ENCODE assay signal across 8 cellular contexts in the genomic region with DNA sequence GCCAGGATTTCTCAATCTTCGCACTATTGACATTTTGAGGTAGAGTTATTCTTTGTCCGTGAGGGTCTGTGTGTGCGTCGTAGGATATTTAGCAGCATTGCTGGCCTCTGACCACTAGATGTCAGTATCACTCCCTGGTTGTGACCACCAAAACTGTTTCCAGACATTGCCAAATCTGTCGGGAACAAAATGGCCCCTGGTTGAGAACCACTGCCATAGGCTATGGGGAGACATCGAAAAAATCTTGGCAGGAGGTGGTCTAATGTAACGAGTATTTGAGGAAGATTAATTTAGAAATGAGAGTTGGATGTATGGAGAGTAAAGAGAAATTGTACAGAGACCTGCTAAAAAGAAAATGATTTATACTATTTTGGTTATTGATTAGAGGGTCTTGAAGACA.
DNase-seq lines count a peak whose midpoint lies in the region; ATAC-seq, FAIRE-seq and TF ChIP-seq lines count a peak whose summit lies in the region.

No MANE protein-coding gene starts in this region.

- H3K9me2 ChIP-seq in Loucy (replicated peaks; ENCODE audit: low read depth, low read length), result no peaks in the 10 kb centered on the region
- no peaks in the 10 kb centered on the region for H3K9me2 ChIP-seq in SK-N-SH

- BruUV-seq in MCF 10A (replicated peaks; lab: Mats Ljungman, UMichigan), result no TSS peak

- H3K4me3 ChIP-seq in AG04449 (ENCODE audit: low read depth, low read length) (no peak overlapping the region), Loucy (ENCODE audit: low read length, poor library complexity, severe bottlenecking) (no peak overlapping the region), SK-N-SH (ENCODE audit: low read depth in 2 of 2, low read length in 1 of 2) (0 out of 4 replicates have a peak overlapping the region, but pooled peaks of 1 of the 2 experiments have one; percentile 0), spleen (peak overlapping the region in 1 of 8 donors; percentile 1)

- H3K9ac ChIP-seq in Loucy (ENCODE audit: low read depth, low read length, poor library complexity, severe bottlenecking) (no peak overlapping the region), SK-N-SH (no peak overlapping the region)

- H3K4me1 Mint-ChIP-seq in MCF 10A (ENCODE audit: insufficient read depth, unreplicated experiment), result peaks cover 5% of the 10 kb centered on the region
- peaks cover 6 to 28% of the 10 kb centered on the region in 2 donors for H3K4me1 Mint-ChIP-seq in immature natural killer cell

- TF ChIP-seq CTCF in AG04449 (IDR thresholded peaks at IDR 0.05; ENCODE audit: insufficient read depth, low read length, missing control alignments) (peak; percentile 60), Loucy (conservative IDR thresholded peaks at IDR 0.05; ENCODE audit: low read length) (peak; percentile 70), SK-N-SH (IDR thresholded peaks at IDR 0.05) (peak; percentile 93), MCF 10A (IDR thresholded peaks at IDR 0.05; ENCODE audit: unreplicated experiment) (peak; percentile 61), spleen (IDR thresholded peaks at IDR 0.05 in 8 of 11, conservative IDR thresholded peaks at IDR 0.05 in 3 of 11) (peak in 10 of 11 experiments; percentile 28 to 83 (median 68))

- peak; percentile 99 for FAIRE-seq in GM12891 (lab: Jason Lieb, UNC)

- H3K4me1 ChIP-seq in Loucy (ENCODE audit: insufficient read depth, low read length, poor library complexity, severe bottlenecking), result no peaks in the 10 kb centered on the region
- no peaks in the 10 kb centered on the region for H3K4me1 ChIP-seq in SK-N-SH (ENCODE audit: control insufficient read depth in 1 of 2, insufficient read depth in 2 of 2, low read depth in 1 of 2, low read length in 1 of 2)
- H3K4me1 ChIP-seq in spleen, result peaks cover 0 to 13% (median 2%) of the 10 kb centered on the region in 6 donors

- H3K9me3 ChIP-seq in Loucy (ENCODE audit: insufficient read depth, low read depth, low read length), result no peaks in the 10 kb centered on the region
- H3K9me3 ChIP-seq in SK-N-SH, result no peaks in the 10 kb centered on the region
- no peaks in the 10 kb centered on the region for H3K9me3 ChIP-seq in spleen

- peak; percentile 81 for TF ChIP-seq RAD21 in SK-N-SH (IDR thresholded peaks at IDR 0.05; ENCODE audit: low read length)

- no peak for DNase-seq in AG04449 (ENCODE audit: low read depth, low spot score)
- no peak for DNase-seq in GM12891 (ENCODE audit: insufficient read length, low spot score)
- DNase-seq in SK-N-SH, result peak; percentile 44
- DNase-seq in MCF 10A (ENCODE audit: unreplicated experiment), result peak; percentile 73
- peak; percentile 28 to 37 (median 35) for DNase-seq in immature natural killer cell
- DNase-seq in spleen, result no peak

- H3K9me3 Mint-ChIP-seq in MCF 10A (ENCODE audit: unreplicated experiment) (no peaks in the 10 kb centered on the region), immature natural killer cell (no peaks in the 10 kb centered on the region)

- H3K36me3 Mint-ChIP-seq in MCF 10A (ENCODE audit: insufficient read depth, unreplicated experiment) (no peaks in the 10 kb centered on the region), immature natural killer cell (peaks cover 0 to 10% (median 0%) of the 10 kb centered on the region in 3 donors)

- H3K27ac Mint-ChIP-seq in MCF 10A (ENCODE audit: low read depth, unreplicated experiment), result no peak overlapping the region
- H3K27ac Mint-ChIP-seq in immature natural killer cell, result peak overlapping the region; percentile 48 to 86 (median 74)

- peak overlapping the region; percentile 8 for H3K4me3 Mint-ChIP-seq in MCF 10A (ENCODE audit: unreplicated experiment)
- H3K4me3 Mint-ChIP-seq in immature natural killer cell, result no peak overlapping the region

- TF ChIP-seq POLR2A in GM12891 (IDR thresholded peaks at IDR 0.05; ENCODE audit: low read depth, low read length) (no peak), spleen (IDR thresholded peaks at IDR 0.05) (no peak)

- ATAC-seq in GM21515 (IDR thresholded peaks at IDR 0.05; ENCODE audit: unreplicated experiment), result no peak

- H3K27me3 ChIP-seq in Loucy (ENCODE audit: insufficient read depth, low read length, poor library complexity, severe bottlenecking), result no peaks in the 10 kb centered on the region
- H3K27me3 ChIP-seq in SK-N-SH (ENCODE audit: insufficient read depth), result peaks cover 4% of the 10 kb centered on the region; the same call in 1 of the 2 replicates
- no peaks in the 10 kb centered on the region for H3K27me3 ChIP-seq in spleen (replicated peaks in 1 of 7)

- H3K79me2 ChIP-seq in Loucy (ENCODE audit: insufficient read depth, low read length) (no peaks in the 10 kb centered on the region), SK-N-SH (ENCODE audit: insufficient read depth) (no peaks in the 10 kb centered on the region)

- H3K27me3 Mint-ChIP-seq in MCF 10A (ENCODE audit: insufficient read depth, unreplicated experiment) (no peaks in the 10 kb centered on the region), immature natural killer cell (ENCODE audit: low read depth in 3 of 3) (peaks cover 0 to 9% (median 5%) of the 10 kb centered on the region in 3 donors)

- TF ChIP-seq EP300 in SK-N-SH (IDR thresholded peaks at IDR 0.05; ENCODE audit: borderline replicate concordance in 1 of 2, low read depth in 1 of 2, low read length in 1 of 2), result no peak

- intact Hi-C loops in MCF 10A (cut with micrococcal nuclease), result loop anchor here (1.0 to 5.0 kb wide), 3 partner anchors 41 to 607 kb away; no protein-coding TSS in a partner anchor
- intact Hi-C loops in spleen (cut with DNase I; ENCODE audit: low total_unique reads), result no loop called here

- H3K36me3 ChIP-seq in Loucy (ENCODE audit: insufficient read depth, low read length) (peaks cover 17% of the 10 kb centered on the region; the same call in 1 of the 2 replicates), SK-N-SH (replicated peaks in 1 of 2; ENCODE audit: control insufficient read depth in 1 of 2, insufficient read depth in 2 of 2, low read length in 1 of 2) (peaks cover 0 to 14% of the 10 kb centered on the region in 2 experiments), spleen (peaks cover 0 to 66% (median 15%) of the 10 kb centered on the region in 6 donors)

- POLR2A ChIA-PET in AG04449 (lab: Yijun Ruan, JAX) (no interaction called here), SK-N-SH (lab: Yijun Ruan, JAX) (no interaction called here), MCF 10A (lab: Yijun Ruan, JAX) (no interaction called here)

- H3K4me2 ChIP-seq in Loucy (ENCODE audit: low read depth, low read length, poor library complexity, severe bottlenecking) (no peak overlapping the region), SK-N-SH (no peak overlapping the region)

- H3K27ac ChIP-seq in SK-N-SH (ENCODE audit: low read depth in 2 of 2, low read length in 1 of 2) (no peak overlapping the region), spleen (no peak overlapping the region)

- H3F3A ChIP-seq in Loucy (ENCODE audit: low read depth), result no peaks in the 10 kb centered on the region
- no peaks in the 10 kb centered on the region for H3F3A ChIP-seq in SK-N-SH (replicated peaks; ENCODE audit: insufficient read depth)

- CTCF ChIA-PET in AG04449 (lab: Yijun Ruan, JAX) (interaction anchor here (1.6 kb wide), 1 partner anchor 144 kb away, joined by 7 read pairs; no protein-coding TSS in a partner anchor), SK-N-SH (lab: Yijun Ruan, JAX) (no interaction called here), MCF 10A (lab: Yijun Ruan, JAX) (interaction anchor here (1.3 to 1.5 kb wide), 2 partner anchors 10 to 203 kb away, joined by 5 to 6 read pairs; no protein-coding TSS in a partner anchor)

- H4K20me1 ChIP-seq in Loucy (ENCODE audit: insufficient read depth, low read length, poor library complexity, severe bottlenecking) (no peaks in the 10 kb centered on the region), SK-N-SH (ENCODE audit: insufficient read depth) (no peaks in the 10 kb centered on the region)

- 16% methylated on average over 7 of the region's 7 CpGs for WGBS in SK-N-SH (ENCODE audit: low lambda C conversion rate)
- WGBS in spleen, 5 donors, result 19 to 33% (median 22%) methylated on average over 7 of the region's 7 CpGs

- H2AFZ ChIP-seq in Loucy (ENCODE audit: low read length), result no peak overlapping the region
- peak overlapping the region; percentile 42; the same call in 1 of the 2 replicates for H2AFZ ChIP-seq in SK-N-SH (ENCODE audit: low read depth)

TF ChIP-seq in GM12891, 5 proteins besides CTCF, POLR2A, EP300 and RAD21:
- TF ChIP-seq TAF1 (IDR thresholded peaks at IDR 0.05; ENCODE audit: low read depth, low read length) (no peak), POU2F2 (IDR thresholded peaks at IDR 0.05; ENCODE audit: low read depth, low read length) (no peak), PAX5 (IDR thresholded peaks at IDR 0.05; ENCODE audit: insufficient read depth, low read length, severe bottlenecking) (no peak), POLR2AphosphoS5 (IDR thresholded peaks at IDR 0.05; ENCODE audit: low read depth, low read length) (no peak), SPI1 (IDR thresholded peaks at IDR 0.05; ENCODE audit: low read depth, low read length) (no peak)

TF ChIP-seq in SK-N-SH, 30 proteins besides CTCF, POLR2A, EP300 and RAD21:
- TF ChIP-seq SMC3 (IDR thresholded peaks at IDR 0.05; ENCODE audit: low read depth, low read length), result peak; percentile 64
- TF ChIP-seq SIN3A (IDR thresholded peaks at IDR 0.05; ENCODE audit: borderline replicate concordance, low read depth, low read length), result no peak
- peak; percentile 65; the same call in 1 of the 2 replicates for TF ChIP-seq YY1 (IDR thresholded peaks at IDR 0.05; ENCODE audit: low read depth)
TF ChIP-seq in SK-N-SH: peak in this region for 2.

Comparison
In these comparisons a context has a peak if more than half of its experiments do, and no peak if none do; other contexts are left out.
1. DNase-seq: peak in SK-N-SH (single experiment), MCF 10A (single experiment) and immature natural killer cell (3 of 3); none in AG04449 (single experiment), GM12891 (single experiment) and spleen (single experiment).
2. Peak in every context shown above with its lines, with median percentiles within 50 percentile points of each other: CTCF ChIP-seq.